1 cellular context compared by ENCODE assay signal in the genomic region with DNA sequence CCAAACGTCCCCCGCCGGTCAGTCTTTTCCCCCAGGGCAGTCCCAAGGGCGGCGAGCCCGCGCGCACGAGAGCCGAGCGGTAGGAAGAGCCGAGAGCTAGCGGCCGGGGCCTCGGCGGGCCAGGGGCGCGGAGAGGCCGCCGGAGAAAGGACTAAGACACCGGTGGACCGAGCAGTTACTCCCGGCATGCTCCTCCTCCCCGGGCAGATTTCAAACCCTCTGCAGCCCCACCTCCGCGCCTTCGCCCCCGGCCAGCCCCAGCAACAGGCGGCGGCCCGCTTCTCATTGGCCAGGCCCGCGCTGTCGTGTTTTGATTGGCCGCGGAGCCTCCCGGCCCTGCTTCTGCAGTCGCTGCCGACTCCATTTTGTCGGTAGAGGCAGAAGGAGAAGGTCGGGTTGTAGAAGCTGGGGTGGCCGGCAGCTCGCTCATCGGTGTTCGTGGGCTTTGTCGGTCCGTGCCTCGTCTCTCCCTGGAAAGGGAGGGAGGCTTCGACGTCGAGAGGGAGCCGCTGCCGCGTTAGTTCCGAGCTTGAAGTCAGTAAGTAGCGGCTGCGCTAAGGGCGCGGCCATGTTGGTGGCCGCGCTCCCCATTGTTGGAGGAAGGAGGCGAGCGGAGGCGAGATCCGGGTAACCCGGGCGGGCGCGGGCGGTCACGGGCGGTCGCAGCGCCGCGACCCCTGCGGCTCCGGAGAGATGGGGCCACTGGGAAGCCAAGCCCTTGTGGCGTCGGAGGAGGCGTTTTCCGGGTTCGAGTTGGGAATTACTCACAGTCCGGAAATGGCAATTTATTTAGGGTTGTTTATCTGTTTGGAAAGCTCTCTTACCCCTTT.
TF ChIP-seq lines count a peak whose summit lies in the region.

TSS of gene PNRC2 (plus strand) at position 368 of the 830 bp plus-strand sequence. CDS start 1,630 bp downstream, outside the sequence.

TF ChIP-seq in HepG2, 621 proteins besides CTCF, POLR2A, EP300 and RAD21 (continued from another document and continues in another):
- TF ChIP-seq CHD2 (IDR thresholded peaks at IDR 0.05; ENCODE audit: low read depth, low read length) (no peak), ZNF460 (CRISPR knock-in tag; IDR thresholded peaks at IDR 0.05; ENCODE audit: borderline replicate concordance) (no peak), RFX5 (IDR thresholded peaks at IDR 0.05; ENCODE audit: low read depth, low read length) (peak; percentile 99), BRD4 (CRISPR knock-in tag; IDR thresholded peaks at IDR 0.05) (peak; percentile 97), CSRNP2 (CRISPR knock-in tag; conservative IDR thresholded peaks at IDR 0.05; ENCODE audit: low read depth) (no peak), ZNF446 (CRISPR knock-in tag; IDR thresholded peaks at IDR 0.05) (peak; percentile 64; the same call in 1 of the 2 replicates), ZNF253 (CRISPR knock-in tag; IDR thresholded peaks at IDR 0.05; ENCODE audit: borderline replicate concordance) (peak; percentile 29; the same call in 1 of the 2 replicates), EED (CRISPR knock-in tag; IDR thresholded peaks at IDR 0.05) (0 out of 2 replicates have a peak, but pooled peaks have one; percentile 13), HCFC1 (IDR thresholded peaks at IDR 0.05; ENCODE audit: low read depth, low read length) (no peak; the same call in 1 of the 2 replicates), SOX5 (CRISPR knock-in tag; IDR thresholded peaks at IDR 0.05; ENCODE audit: borderline replicate concordance) (no peak), MTA1 (CRISPR knock-in tag; IDR thresholded peaks at IDR 0.05; ENCODE audit: borderline replicate concordance) (peak; percentile 31; the same call in 1 of the 2 replicates), CHCHD3 (CRISPR knock-in tag; IDR thresholded peaks at IDR 0.05) (no peak), ZFYVE20 (CRISPR knock-in tag; IDR thresholded peaks at IDR 0.05; ENCODE audit: borderline replicate concordance, low read depth) (no peak; the same call in 1 of the 2 replicates), ZNF644 (CRISPR knock-in tag; IDR thresholded peaks at IDR 0.05; ENCODE audit: low read depth) (no peak), TEAD2 (CRISPR knock-in tag; IDR thresholded peaks at IDR 0.05) (no peak), UBTF (CRISPR knock-in tag; IDR thresholded peaks at IDR 0.05) (peak; percentile 92), HIC2 (CRISPR knock-in tag; IDR thresholded peaks at IDR 0.05; ENCODE audit: low read depth) (no peak), AHDC1 (CRISPR knock-in tag; IDR thresholded peaks at IDR 0.05; ENCODE audit: borderline replicate concordance) (no peak), RARG (CRISPR knock-in tag; IDR thresholded peaks at IDR 0.05; ENCODE audit: low read depth) (no peak), ZNF605 (CRISPR knock-in tag; IDR thresholded peaks at IDR 0.05) (peak; percentile 73), NPAS2 (CRISPR knock-in tag; IDR thresholded peaks at IDR 0.05; ENCODE audit: borderline replicate concordance) (no peak), BORCS8-MEF2B (CRISPR knock-in tag; IDR thresholded peaks at IDR 0.05) (peak; percentile 98), SKIL (CRISPR knock-in tag; IDR thresholded peaks at IDR 0.05; ENCODE audit: borderline replicate concordance) (no peak), RBM39 (IDR thresholded peaks at IDR 0.05; ENCODE audit: low read depth, low read length, poor library complexity, severe bottlenecking) (peak; percentile 86), FOXA3 (CRISPR knock-in tag; IDR thresholded peaks at IDR 0.05) (peak; percentile 29; the same call in 1 of the 2 replicates), ZXDC (CRISPR knock-in tag; IDR thresholded peaks at IDR 0.05) (no peak), ZNF296 (CRISPR knock-in tag; conservative IDR thresholded peaks at IDR 0.05) (no peak), PHF20 (CRISPR knock-in tag; IDR thresholded peaks at IDR 0.05) (peak; percentile 40; the same call in 1 of the 2 replicates), ZNF598 (CRISPR knock-in tag; IDR thresholded peaks at IDR 0.05; ENCODE audit: borderline replicate concordance) (no peak), SRSF4 (IDR thresholded peaks at IDR 0.05; ENCODE audit: low read depth, low read length, poor library complexity, severe bottlenecking) (peak; percentile 70), BRF2 (CRISPR knock-in tag; IDR thresholded peaks at IDR 0.05) (peak; percentile 74; the same call in 1 of the 2 replicates)
- TF ChIP-seq, protein P1, sequence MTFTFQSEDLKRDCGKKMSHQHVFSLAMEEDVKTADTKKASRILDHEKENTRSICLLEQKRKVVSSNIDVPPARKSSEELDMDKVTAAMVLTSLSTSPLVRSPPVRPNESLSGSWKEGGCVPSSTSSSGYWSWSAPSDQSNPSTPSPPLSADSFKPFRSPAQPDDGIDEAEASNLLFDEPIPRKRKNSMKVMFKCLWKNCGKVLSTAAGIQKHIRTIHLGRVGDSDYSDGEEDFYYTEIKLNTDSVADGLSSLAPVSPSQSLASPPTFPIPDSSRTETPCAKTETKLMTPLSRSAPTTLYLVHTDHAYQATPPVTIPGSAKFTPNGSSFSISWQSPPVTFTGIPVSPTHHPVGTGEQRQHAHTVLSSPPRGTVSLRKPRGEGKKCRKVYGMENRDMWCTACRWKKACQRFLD (CRISPR knock-in tag; IDR thresholded peaks at IDR 0.05; ENCODE audit: borderline replicate concordance) = 0 out of 2 replicates have a peak, but pooled peaks have one; percentile 76
- TF ChIP-seq, protein P2, sequence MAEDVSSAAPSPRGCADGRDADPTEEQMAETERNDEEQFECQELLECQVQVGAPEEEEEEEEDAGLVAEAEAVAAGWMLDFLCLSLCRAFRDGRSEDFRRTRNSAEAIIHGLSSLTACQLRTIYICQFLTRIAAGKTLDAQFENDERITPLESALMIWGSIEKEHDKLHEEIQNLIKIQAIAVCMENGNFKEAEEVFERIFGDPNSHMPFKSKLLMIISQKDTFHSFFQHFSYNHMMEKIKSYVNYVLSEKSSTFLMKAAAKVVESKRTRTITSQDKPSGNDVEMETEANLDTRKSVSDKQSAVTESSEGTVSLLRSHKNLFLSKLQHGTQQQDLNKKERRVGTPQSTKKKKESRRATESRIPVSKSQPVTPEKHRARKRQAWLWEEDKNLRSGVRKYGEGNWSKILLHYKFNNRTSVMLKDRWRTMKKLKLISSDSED (CRISPR knock-in tag; IDR thresholded peaks at IDR 0.05) = no peak
